8 cellular contexts compared by ENCODE assay signal in the genomic region with DNA sequence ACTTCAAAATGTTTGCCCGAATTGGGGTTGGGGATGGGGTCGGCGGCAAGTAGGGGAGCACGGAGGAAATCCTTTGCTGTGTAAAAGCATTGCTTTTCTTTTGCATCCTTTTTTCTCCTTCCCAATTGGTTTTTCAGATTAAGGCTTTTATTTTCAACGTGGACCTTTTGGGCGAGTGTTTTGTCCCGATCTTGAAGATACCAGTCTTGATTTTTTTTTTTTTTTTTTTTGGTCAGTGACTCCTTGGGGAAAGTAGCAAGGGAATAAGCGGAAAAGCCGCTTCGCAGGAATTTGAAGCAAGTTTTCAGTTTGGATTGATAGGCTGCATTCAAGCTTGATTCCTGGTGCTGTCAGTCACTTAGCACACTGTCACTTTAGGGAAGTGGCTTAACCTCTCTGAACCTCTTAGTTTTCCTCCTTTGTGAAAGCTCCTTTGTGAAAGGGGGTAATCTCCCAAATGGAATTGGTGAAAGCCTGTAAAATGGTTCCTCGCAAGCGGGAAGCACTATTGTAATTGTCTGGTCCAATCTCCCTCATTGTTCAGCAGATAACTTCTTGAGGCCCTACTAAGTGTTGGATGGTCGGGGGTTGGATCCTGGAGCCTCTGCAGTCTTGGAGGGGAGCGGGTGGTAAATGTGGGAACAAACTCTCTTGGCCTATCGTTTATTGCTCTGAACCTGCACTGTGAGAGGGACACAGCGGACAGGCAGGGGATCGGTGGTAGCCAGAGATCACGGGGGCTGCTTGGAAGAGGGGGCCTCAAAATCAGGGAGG. TPM values are rescaled to one million over a fixed set of nuclear protein-coding genes. Genes with fewer than 3 reads are reported as not detected.
DNase-seq lines count a peak whose midpoint lies in the region; ATAC-seq and TF ChIP-seq lines count a peak whose summit lies in the region.

No MANE protein-coding gene starts in this region.

- H3K36me3 ChIP-seq in Peyer's patch (no peaks in the 10 kb centered on the region), parathyroid adenoma (ENCODE audit: control insufficient read depth, insufficient read depth, low read length) (no peaks in the 10 kb centered on the region)

- TF ChIP-seq POLR2A in Peyer's patch (IDR thresholded peaks at IDR 0.05) = no peak

- H3K27me3 ChIP-seq in Peyer's patch = no peaks in the 10 kb centered on the region
- H3K27me3 ChIP-seq in parathyroid adenoma (ENCODE audit: control insufficient read depth, insufficient read depth, low read length) = no peaks in the 10 kb centered on the region

- H3K4me3 ChIP-seq in Peyer's patch (peak overlapping the region; percentile 65 to 97 (median 88)), parathyroid adenoma (ENCODE audit: low read depth, low read length) (peak overlapping the region; percentile 85)

- H3K27ac ChIP-seq in Peyer's patch = peak overlapping the region; percentile 88 to 96 (median 92)
- peak overlapping the region; percentile 61 for H3K27ac ChIP-seq in epithelial cell of prostate
- peak overlapping the region; percentile 11 for H3K27ac ChIP-seq in parathyroid adenoma

- no peak overlapping the region for H3K9ac ChIP-seq in parathyroid adenoma

- H3K9me3 ChIP-seq in Peyer's patch (no peaks in the 10 kb centered on the region), parathyroid adenoma (ENCODE audit: control insufficient read depth, low read length) (no peaks in the 10 kb centered on the region)

- H2AFZ ChIP-seq in parathyroid adenoma = peak overlapping the region; percentile 61

- TF ChIP-seq CTCF in Peyer's patch (IDR thresholded peaks at IDR 0.05) (no peak), parathyroid adenoma (IDR thresholded peaks at IDR 0.05) (no peak)

- H3K4me1 ChIP-seq in Peyer's patch (peaks cover 0 to 27% (median 12%) of the 10 kb centered on the region in 4 donors), parathyroid adenoma (peaks cover 8% of the 10 kb centered on the region)

- DNase-seq in NCI-H2171 treated with DMSO at 0.1 percent for 48 hours (lab: John Stamatoyannopoulos, UW) (peak; percentile 33), NCI-H2171 (lab: John Stamatoyannopoulos, UW) (no peak), Peyer's patch (no peak), epithelial cell of prostate (ENCODE audit: low read depth, low spot score) (no peak), NCI-H187 treated with DMSO at 0.1 percent for 48 hours (lab: John Stamatoyannopoulos, UW) (no peak)

- no peak for ATAC-seq in HG02938 (IDR thresholded peaks at IDR 0.05; ENCODE audit: unreplicated experiment)
- ATAC-seq in HG02870 (IDR thresholded peaks at IDR 0.05; ENCODE audit: unreplicated experiment) = no peak

- H3K4me2 ChIP-seq in parathyroid adenoma (ENCODE audit: low read length) = peak overlapping the region; percentile 95

- H3K79me2 ChIP-seq in parathyroid adenoma = peaks cover 46% of the 10 kb centered on the region

RNA-seq across cellular contexts. Expression of gene SMARCA4, which starts 1.1 kb away (rescaled TPM):
- 100 to 1,000 TPM in 2 of 4 donors, 10 to 100 TPM in 2; 68.3 to 208 (median 114) TPM for total RNA-seq in Peyer's patch

RNA-seq across cellular contexts. Expression of gene TIMM29, which starts 33.3 kb away (rescaled TPM):
- 10 to 100 TPM; 28.0 to 39.5 (median 34.1) TPM for total RNA-seq in Peyer's patch

RNA-seq across cellular contexts. Expression of gene YIPF2, which starts 33.5 kb away (rescaled TPM):
- total RNA-seq in Peyer's patch = 10 to 100 TPM; 30.5 to 60.1 (median 49.3) TPM

Comparison
In these comparisons a context has a peak if more than half of its experiments do, and no peak if none do; other contexts are left out.
1. H3K27ac ChIP-seq: peak in every context shown above with its lines; median percentile 92 in Peyer's patch; 61 in epithelial cell of prostate; 11 in parathyroid adenoma.